In genomic region chr11:44775366-44776356, GRCh38 we compare ENCODE assay signal across 8 cellular contexts. TPM values are rescaled to one million over a fixed set of nuclear protein-coding genes. Genes with fewer than 3 reads are reported as not detected.
DNase-seq lines count a peak whose midpoint lies in the region; ATAC-seq, FAIRE-seq and TF ChIP-seq lines count a peak whose summit lies in the region.

No MANE protein-coding gene starts in this region.

- H3K14ac ChIP-seq in H1 (ENCODE audit: insufficient read length) = no peak overlapping the region

- H2AK5ac ChIP-seq in H1 (ENCODE audit: low read depth, low read length) = no peak overlapping the region

- no peak overlapping the region for H4K91ac ChIP-seq in H1 (replicated peaks; ENCODE audit: insufficient read length, low read length)

- TF ChIP-seq POLR2A in H1 (IDR thresholded peaks at IDR 0.05; ENCODE audit: control extremely low read depth in 1 of 2, low read depth in 2 of 2, low read length in 2 of 2) (no peak), stomach (IDR thresholded peaks at IDR 0.05) (no peak)

- H2BK12ac ChIP-seq in H1 (ENCODE audit: low read depth, low read length) = no peak overlapping the region

- no peak overlapping the region; the same call in 1 of the 2 replicates for H2BK20ac ChIP-seq in H1 (ENCODE audit: low read length)

- TF ChIP-seq CTCF in GM12872 (IDR thresholded peaks at IDR 0.05; ENCODE audit: insufficient read depth, low read depth, low read length) = peak; percentile 81
- peak; percentile 91 to 95 (median 94) for TF ChIP-seq CTCF in H1 (IDR thresholded peaks at IDR 0.05; ENCODE audit: control extremely low read depth in 1 of 3, insufficient read depth in 1 of 3, low read depth in 1 of 3, low read length in 3 of 3)
- TF ChIP-seq CTCF in stomach (IDR thresholded peaks at IDR 0.05) = peak in 6 of 7 experiments; percentile 29 to 77 (median 65)

- no peak overlapping the region for H2AFZ ChIP-seq in H1 (ENCODE audit: low read length)

- CTCF ChIA-PET in H1 (lab: Charles Lee; ENCODE audit: partially characterized antibody) = interaction anchor here (0.6 to 7.6 kb wide), 60 partner anchors 12 to 568 kb away, joined by 3 to 132 read pairs (median 6); no protein-coding TSS in a partner anchor
- CTCF ChIA-PET in naive thymus-derived CD4-positive, alpha-beta T cell (lab: Charles Lee) = interaction anchor here (0.5 to 2.9 kb wide), 29 partner anchors 9 to 515 kb away, joined by 3 to 13 read pairs (median 3); no protein-coding TSS in a partner anchor

- peak overlapping the region in 4 of 9 donors; percentile 13 to 72 (median 34) for H3K27ac Mint-ChIP-seq in naive thymus-derived CD4-positive, alpha-beta T cell

- H3K4me1 Mint-ChIP-seq in naive thymus-derived CD4-positive, alpha-beta T cell = peaks cover 5 to 46% (median 30%) of the 10 kb centered on the region in 7 donors

- H2BK120ac ChIP-seq in H1 (replicated peaks; ENCODE audit: low read depth, low read length) = no peak overlapping the region

- H3K4me3 Mint-ChIP-seq in naive thymus-derived CD4-positive, alpha-beta T cell = peak overlapping the region in 1 of 10 donors; percentile 35

- H3K4ac ChIP-seq in H1 (replicated peaks; ENCODE audit: insufficient read length, low read depth, low read length) = no peak overlapping the region

- ATAC-seq in naive thymus-derived CD4-positive, alpha-beta T cell = peak; percentile 78
- no peak for ATAC-seq in HG03571 (IDR thresholded peaks at IDR 0.05; ENCODE audit: unreplicated experiment)

- H3K27me3 ChIP-seq in H1 (replicated peaks in 1 of 4; ENCODE audit: control insufficient read depth in 3 of 4, extremely low read depth in 1 of 4, insufficient read depth in 3 of 4, low read length in 3 of 4) (no peaks in the 10 kb centered on the region), stomach (no peaks in the 10 kb centered on the region)
- H3K27me3 ChIP-seq in naive thymus-derived CD4-positive, alpha-beta T cell (ENCODE audit: control insufficient read depth in 2 of 2, insufficient read depth in 2 of 2, low read length in 2 of 2) = no peaks in the 10 kb centered on the region

- H3K4me3 ChIP-seq in H1 (ENCODE audit: extremely low read depth in 1 of 4, insufficient read depth in 2 of 4, low read depth in 3 of 4, low read length in 4 of 4) (no peak overlapping the region), stomach (no peak overlapping the region)
- H3K4me3 ChIP-seq in naive thymus-derived CD4-positive, alpha-beta T cell (ENCODE audit: low read length) = no peak overlapping the region

- H2BK5ac ChIP-seq in H1 (ENCODE audit: low read depth, low read length) = no peak overlapping the region

- H3K4me1 ChIP-seq in H1 (replicated peaks in 1 of 4; ENCODE audit: control insufficient read depth in 3 of 4, insufficient read depth in 4 of 4, low read length in 3 of 4) (peaks cover 12 to 29% (median 14%) of the 10 kb centered on the region in 4 experiments), stomach (peaks cover 9 to 50% (median 15%) of the 10 kb centered on the region in 4 donors)
- H3K4me1 ChIP-seq in naive thymus-derived CD4-positive, alpha-beta T cell (ENCODE audit: control insufficient read depth in 2 of 2, insufficient read depth in 2 of 2, low read length in 2 of 2) = peaks cover 0 to 8% of the 10 kb centered on the region in 2 donors

- H3K9ac ChIP-seq in H1 (replicated peaks in 1 of 4; ENCODE audit: extremely low read depth in 1 of 4, low read depth in 3 of 4, low read length in 3 of 4) = no peak overlapping the region

- WGBS in H1 (ENCODE audit: extremely low coverage in 1 of 2, insufficient coverage in 1 of 2, insufficient read length in 1 of 2, insufficient replicate concordance in 2 of 2, low coverage in 1 of 2, low lambda C conversion rate in 2 of 2, missing lambda C conversion rate in 1 of 2), 2 experiments = 59% methylated on average over 17 of the region's 17 CpGs; no CpG with 5 or more reads in 1 of the 2 experiments
- WGBS in stomach, 5 donors = 37 to 50% (median 42%) methylated on average over 17 of the region's 17 CpGs

- intact Hi-C loops in naive thymus-derived CD4-positive, alpha-beta T cell (cut with micrococcal nuclease) = loop anchor here (1.0 to 2.0 kb wide), 8 partner anchors 17 to 219 kb away; no protein-coding TSS in a partner anchor
- intact Hi-C loops in stomach (cut with DNase I; ENCODE audit: low total_unique reads) = no loop called here

- no peak overlapping the region for H4K8ac ChIP-seq in H1 (ENCODE audit: extremely low read depth, insufficient read depth, low read length)

- TF ChIP-seq EP300 in H1 (IDR thresholded peaks at IDR 0.05; ENCODE audit: borderline replicate concordance in 1 of 2, low read depth in 2 of 2, low read length in 2 of 2) (no peak), stomach (IDR thresholded peaks at IDR 0.05) (no peak)

- peak; percentile 86 for FAIRE-seq in H1 (lab: Jason Lieb, UNC)

- H4K5ac ChIP-seq in H1 (ENCODE audit: insufficient read length, low read depth, low read length) = no peak overlapping the region

- no peak overlapping the region for H3K18ac ChIP-seq in H1 (ENCODE audit: extremely low read depth, low read length)

- no peaks in the 10 kb centered on the region for H4K20me1 ChIP-seq in H1 (replicated peaks in 1 of 2; ENCODE audit: control insufficient read depth in 1 of 2, insufficient read depth in 2 of 2, low read length in 2 of 2)

- H3K79me1 ChIP-seq in H1 (ENCODE audit: low read depth, low read length) = no peaks in the 10 kb centered on the region

- DNase-seq in A172 (ENCODE audit: low spot score) (peak; percentile 68), NCI-H2196 (lab: John Stamatoyannopoulos, UW; ENCODE audit: unreplicated experiment) (peak; percentile 52), H1 (ENCODE audit: low read depth in 1 of 2, low spot score in 2 of 2) (peak in 1 of 2 experiments; percentile 86), stomach (peak; percentile 64)
- peak; percentile 44 to 64 for DNase-seq in activated CD4-positive, alpha-beta T cell treated with anti-CD3 and anti-CD28 coated beads, Interleukin-2, amount 50 U/mL, for 24 hours (ENCODE audit: low read depth in 1 of 2, low spot score in 1 of 2)
- peak; percentile 34 to 68 (median 49) for DNase-seq in naive thymus-derived CD4-positive, alpha-beta T cell

- no peak overlapping the region for H3K23ac ChIP-seq in H1 (ENCODE audit: insufficient read length)

- H3K4me2 ChIP-seq in H1 (ENCODE audit: insufficient read depth in 1 of 2, low read depth in 2 of 2, low read length in 2 of 2) = no peak overlapping the region

- no peaks in the 10 kb centered on the region for H3K79me2 ChIP-seq in H1 (ENCODE audit: control insufficient read depth in 1 of 2, insufficient read depth in 2 of 2, low read length in 2 of 2)

- H2BK15ac ChIP-seq in H1 (ENCODE audit: low read length) = no peak overlapping the region

- H3K36me3 ChIP-seq in H1 (ENCODE audit: control insufficient read depth in 2 of 4, insufficient read depth in 4 of 4, low read length in 3 of 4) = no peaks in the 10 kb centered on the region
- H3K36me3 ChIP-seq in naive thymus-derived CD4-positive, alpha-beta T cell (ENCODE audit: control insufficient read depth in 2 of 3, insufficient read depth in 3 of 3, low read length in 3 of 3) = no peaks in the 10 kb centered on the region
- no peaks in the 10 kb centered on the region for H3K36me3 ChIP-seq in stomach

- H3K9me3 Mint-ChIP-seq in naive thymus-derived CD4-positive, alpha-beta T cell = no peaks in the 10 kb centered on the region

- POLR2A ChIA-PET in H1 (lab: Charles Lee; ENCODE audit: partially characterized antibody) = interaction anchor here (1.1 to 2.6 kb wide), 2 partner anchors 14 to 154 kb away, joined by 3 to 7 read pairs; no protein-coding TSS in a partner anchor
- POLR2A ChIA-PET in naive thymus-derived CD4-positive, alpha-beta T cell (lab: Charles Lee) = interaction anchor here (0.7 to 1.0 kb wide), 2 partner anchors 29 to 49 kb away, joined by 3 to 5 read pairs; partner anchors contain the start of gene TSPAN18

- no peak overlapping the region for H3K56ac ChIP-seq in H1 (replicated peaks; ENCODE audit: insufficient read length, low read depth, low read length)

- H3K27me3 Mint-ChIP-seq in naive thymus-derived CD4-positive, alpha-beta T cell = no peaks in the 10 kb centered on the region

- no peaks in the 10 kb centered on the region for H3K9me3 ChIP-seq in H1 (ENCODE audit: insufficient read depth in 2 of 2, low read depth in 1 of 2, low read length in 1 of 2)
- H3K9me3 ChIP-seq in naive thymus-derived CD4-positive, alpha-beta T cell (ENCODE audit: control insufficient read depth in 2 of 3, low read length in 3 of 3) = no peaks in the 10 kb centered on the region
- H3K9me3 ChIP-seq in stomach = no peaks in the 10 kb centered on the region

- H3K27ac ChIP-seq in H1 (ENCODE audit: low read depth, low read length) = no peak overlapping the region
- H3K27ac ChIP-seq in naive thymus-derived CD4-positive, alpha-beta T cell (ENCODE audit: low read depth, low read length) = no peak overlapping the region
- H3K27ac ChIP-seq in stomach = peak overlapping the region in 3 of 5 donors; percentile 1 to 74 (median 57)

- TF ChIP-seq RAD21 in H1 (IDR thresholded peaks at IDR 0.05 in 1 of 2, conservative IDR thresholded peaks at IDR 0.05 in 1 of 2; ENCODE audit: low read depth in 2 of 2, low read length in 2 of 2) = peak; percentile 71 to 85

- H3K36me3 Mint-ChIP-seq in naive thymus-derived CD4-positive, alpha-beta T cell = peaks cover 0 to 20% (median 5%) of the 10 kb centered on the region in 5 donors

- peaks cover 2% of the 10 kb centered on the region; the same call in 1 of the 2 replicates for H3K23me2 ChIP-seq in H1 (ENCODE audit: low read depth, low read length)

TF ChIP-seq in H1, 55 proteins besides CTCF, POLR2A, EP300 and RAD21 (continues in another document):
- peak; percentile 56; the same call in 1 of the 2 replicates for TF ChIP-seq KDM1A (IDR thresholded peaks at IDR 0.05; ENCODE audit: borderline replicate concordance, low read length)
- no peak for TF ChIP-seq BRCA1 (IDR thresholded peaks at IDR 0.05; ENCODE audit: low read depth, low read length)
- TF ChIP-seq JUN (IDR thresholded peaks at IDR 0.05; ENCODE audit: low read depth, low read length) = 0 out of 2 replicates have a peak, but pooled peaks have one; percentile 11
- no peak for TF ChIP-seq CBX8 (IDR thresholded peaks at IDR 0.05; ENCODE audit: borderline replicate concordance, low read depth, low read length)

RNA-seq across cellular contexts. Expression of gene TSPAN18, which starts 48.9 kb away (rescaled TPM):
- not detected in 2 replicates for total RNA-seq in A172 (2014; rRNA removed; shearing (Covaris generic))
- total RNA-seq in H1 (2021; fragmentation: NEBNext Ultra II Directional; extraction: Animal tissue kit (Norgen Biotek cat#: 25700)) = 8.8 and 10.2 TPM in 2 replicates
- polyA plus RNA-seq in H1 (2011; rRNA removed) = 5.2 and 7.0 TPM in 2 replicates
- 2.8 TPM for polyA plus RNA-seq in H1 (2011; cell fraction: cytosol; rRNA removed)
- polyA plus RNA-seq in H1 (2011; cell fraction: nucleus; rRNA removed) = 5.7 TPM
- polyA plus RNA-seq in H1 (2012, experiment 1 of 2) = 9.6 to 10.3 TPM (median 10.0 TPM) in 4 replicates
- 8.6 TPM for polyA plus RNA-seq in H1 (2012, experiment 2 of 2)
- 14.5 TPM for polyA plus RNA-seq in H1 (2013, experiment 1 of 2)
- 15.6 TPM for polyA plus RNA-seq in H1 (2013, experiment 2 of 2)
- polyA minus RNA-seq in H1 (2011; rRNA and poly(A)+ RNA removed) = 4.0 and 5.8 TPM in 2 replicates
- 2.6 TPM for polyA minus RNA-seq in H1 (2011; cell fraction: cytosol; rRNA and poly(A)+ RNA removed)
- 6.3 TPM for polyA minus RNA-seq in H1 (2011; cell fraction: nucleus; rRNA and poly(A)+ RNA removed)
- total RNA-seq in naive thymus-derived CD4-positive, alpha-beta T cell = 10 to 100 TPM in 4 of 5 experiments, 1 to 10 TPM in 1; 9.1 to 57.0 (median 40.7) TPM
- 10 to 100 TPM in 1 of 2 donors, 1 to 10 TPM in 1; 8.8 to 21.7 TPM for polyA plus RNA-seq in naive thymus-derived CD4-positive, alpha-beta T cell
- total RNA-seq in stomach = 10 to 100 TPM in 4 of 5 donors, 1 to 10 TPM in 1; 9.1 to 60.3 (median 25.9) TPM
- polyA plus RNA-seq in stomach = 1 to 10 TPM; 2.1 to 6.6 (median 2.3) TPM

Comparison
In these comparisons a context has a peak if more than half of its experiments do, and no peak if none do; other contexts are left out.
1. H3K27ac ChIP-seq: peak in stomach (3 of 5); none in H1 (single experiment) and naive thymus-derived CD4-positive, alpha-beta T cell (single experiment).
2. Peak in every context shown above with its lines, with median percentiles within 50 percentile points of each other: CTCF ChIP-seq.